In genomic region chr11:79744941-79745340, GRCh38 we compare ENCODE assay signal across 19 cellular contexts.
DNase-seq lines count a peak whose midpoint lies in the region; FAIRE-seq and TF ChIP-seq lines count a peak whose summit lies in the region.
"Had no signal": no experiment of that assay in that cellular context is flagged by ENCODE, and none has a peak within 500 bp of the region (broad histone marks: within the 10 kb centered on the region; RNA-seq: fewer than 3 reads in every experiment).

No MANE protein-coding gene starts in this region.

- TF ChIP-seq CTCF in epithelial cell of proximal tubule (conservative IDR thresholded peaks at IDR 0.05; ENCODE audit: low read depth, low read length) (no peak), retinal pigment epithelial cell (conservative IDR thresholded peaks at IDR 0.05; ENCODE audit: low read depth, low read length) (no peak)

- DNase-seq in RCC 7860 (ENCODE audit: low spot score) (no peak), astrocyte of the hippocampus (ENCODE audit: low read depth, low spot score) (peak; percentile 2), epithelial cell of proximal tubule (ENCODE audit: low read depth) (peak; percentile 10), retinal pigment epithelial cell (ENCODE audit: low read depth) (peak; percentile 20), hepatic stellate cell (ENCODE audit: low spot score) (no peak), COLO829 (ENCODE audit: low spot score) (no peak), GM12891 (ENCODE audit: insufficient read length, low spot score) (no peak)
- DNase-seq: BE2C; CD4-positive, alpha-beta memory T cell; COR-L47; DMS153; DMS79 treated with DMSO at 0.1 percent for 48 hours; EL; H7 had no signal

- FAIRE-seq in RCC 7860 (lab: Jason Lieb, UNC) (peak; percentile 5), GM12891 (lab: Jason Lieb, UNC) (no peak)
- FAIRE-seq: A549, D721Med, G401.6, GM12892 had no signal

- no peak for TF ChIP-seq POLR2A in GM12891 (IDR thresholded peaks at IDR 0.05; ENCODE audit: low read depth, low read length)

- H3K4me3 ChIP-seq in epithelial cell of proximal tubule (ENCODE audit: low read depth, low read length) (no peak overlapping the region), retinal pigment epithelial cell (ENCODE audit: low read length) (no peak overlapping the region)
- H3K4me3 ChIP-seq: A549, GM23338 had no signal

TF ChIP-seq in GM12891, 5 proteins besides CTCF, POLR2A, EP300 and RAD21:
- TF ChIP-seq SPI1 (IDR thresholded peaks at IDR 0.05; ENCODE audit: low read depth, low read length): no peak
- TF ChIP-seq POLR2AphosphoS5 (IDR thresholded peaks at IDR 0.05; ENCODE audit: low read depth, low read length): no peak
- no peak for TF ChIP-seq TAF1 (IDR thresholded peaks at IDR 0.05; ENCODE audit: low read depth, low read length)
- TF ChIP-seq PAX5 (IDR thresholded peaks at IDR 0.05; ENCODE audit: insufficient read depth, low read length, severe bottlenecking): no peak
- TF ChIP-seq POU2F2 (IDR thresholded peaks at IDR 0.05; ENCODE audit: low read depth, low read length): no peak

Comparison
In these comparisons a context has a peak if more than half of its experiments do, and no peak if none do; other contexts are left out.
1. DNase-seq: peak in astrocyte of the hippocampus (single experiment), epithelial cell of proximal tubule (single experiment) and retinal pigment epithelial cell (single experiment); none in RCC 7860 (single experiment), hepatic stellate cell (single experiment), COLO829 (single experiment) and GM12891 (single experiment).